8 cellular contexts compared by ENCODE assay signal in the genomic region with DNA sequence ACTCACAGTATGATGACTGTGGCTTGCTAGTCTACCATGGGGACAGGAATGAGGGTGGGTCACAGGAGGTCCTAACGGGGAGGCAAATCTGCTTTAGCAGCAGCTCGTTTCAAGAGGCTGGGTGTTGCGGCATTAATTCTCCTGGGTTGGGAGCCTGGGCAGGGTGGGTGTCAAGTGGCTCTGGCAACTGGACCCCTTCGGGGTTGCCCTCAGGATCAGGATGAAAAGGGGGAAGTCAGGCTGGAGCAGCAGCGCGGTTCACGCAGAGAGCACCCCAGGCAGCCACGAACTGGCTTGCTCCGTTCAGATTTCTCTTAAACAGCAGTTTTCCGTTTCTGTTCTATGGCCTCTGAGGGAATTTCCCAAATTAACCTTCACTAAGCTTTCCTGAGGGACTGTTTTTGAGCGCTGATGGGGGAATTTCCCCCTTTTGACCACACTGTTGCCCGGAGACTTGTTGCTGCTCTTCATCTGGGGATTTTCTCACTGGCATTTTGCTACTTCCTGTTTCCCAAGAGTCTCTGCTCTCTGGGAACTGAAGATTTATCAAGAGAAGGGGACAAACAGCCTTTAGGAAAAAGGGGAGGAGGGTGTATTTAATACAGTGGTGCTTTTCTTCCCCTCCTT. TPM values are rescaled to one million over a fixed set of nuclear protein-coding genes. Genes with fewer than 3 reads are reported as not detected.
A peak's percentile ranks its signal among the peaks of the same experiment; 100 is the strongest.
DNase-seq lines count a peak whose midpoint lies in the region; ATAC-seq and TF ChIP-seq lines count a peak whose summit lies in the region.

No MANE protein-coding gene starts in this region.

- H3K9me3 ChIP-seq in duodenal mucosa (ENCODE audit: control insufficient read depth in 1 of 2, low read length in 2 of 2), result no peaks in the 10 kb centered on the region
- no peaks in the 10 kb centered on the region for H3K9me3 ChIP-seq in subcutaneous abdominal adipose tissue (ENCODE audit: control insufficient read depth in 5 of 5, low read length in 5 of 5)

- ATAC-seq in GM19035 (IDR thresholded peaks at IDR 0.05; ENCODE audit: unreplicated experiment) (peak; percentile 56), HG03159 (IDR thresholded peaks at IDR 0.05; ENCODE audit: unreplicated experiment) (peak; percentile 59)

- no peaks in the 10 kb centered on the region for H3K27me3 Mint-ChIP-seq in mesothelial cell of epicardium (ENCODE audit: low read depth)

- peaks cover 57% of the 10 kb centered on the region for H3K4me1 Mint-ChIP-seq in mesothelial cell of epicardium

- no peaks in the 10 kb centered on the region for H3K36me3 Mint-ChIP-seq in mesothelial cell of epicardium

- H3K9me3 Mint-ChIP-seq in mesothelial cell of epicardium, result peaks cover 5% of the 10 kb centered on the region

- H3K4me3 Mint-ChIP-seq in mesothelial cell of epicardium, result peak overlapping the region; percentile 35

- no peaks in the 10 kb centered on the region for H3K27me3 ChIP-seq in duodenal mucosa (ENCODE audit: control insufficient read depth in 1 of 2, insufficient read depth in 2 of 2, low read length in 2 of 2)
- H3K27me3 ChIP-seq in subcutaneous abdominal adipose tissue (ENCODE audit: control insufficient read depth in 5 of 5, insufficient read depth in 4 of 5, low read length in 5 of 5), result no peaks in the 10 kb centered on the region

- H3K27ac ChIP-seq in VCaP (peak overlapping the region; percentile 83), duodenal mucosa (ENCODE audit: low read depth, low read length) (peak overlapping the region; percentile 69), subcutaneous abdominal adipose tissue (ENCODE audit: low read depth, low read length) (peak overlapping the region; percentile 91)

- peak overlapping the region; percentile 40 to 48 for H3K9ac ChIP-seq in duodenal mucosa (ENCODE audit: low read depth in 1 of 2, low read length in 2 of 2)
- H3K9ac ChIP-seq in subcutaneous abdominal adipose tissue (ENCODE audit: low read length in 5 of 5), result peak overlapping the region; percentile 49 to 81 (median 77)

- H3K4me1 ChIP-seq in duodenal mucosa (ENCODE audit: control insufficient read depth in 1 of 2, insufficient read depth in 2 of 2, low read length in 2 of 2) (peaks cover 31 to 42% of the 10 kb centered on the region in 2 donors), subcutaneous abdominal adipose tissue (ENCODE audit: control insufficient read depth in 5 of 5, insufficient read depth in 5 of 5, low read length in 5 of 5) (peaks cover 12 to 39% (median 32%) of the 10 kb centered on the region in 5 donors)

- TF ChIP-seq CTCF in VCaP (conservative IDR thresholded peaks at IDR 0.05) (no peak), mesothelial cell of epicardium (IDR thresholded peaks at IDR 0.05; ENCODE audit: unreplicated experiment) (no peak)

- H3K36me3 ChIP-seq in duodenal mucosa (ENCODE audit: control insufficient read depth in 1 of 2, insufficient read depth in 2 of 2, low read length in 2 of 2) (no peaks in the 10 kb centered on the region), subcutaneous abdominal adipose tissue (ENCODE audit: control insufficient read depth in 5 of 5, insufficient read depth in 5 of 5, low read length in 5 of 5) (no peaks in the 10 kb centered on the region)

- DNase-seq in AG08396 (ENCODE audit: low spot score) (peak; percentile 11), mesothelial cell of epicardium (ENCODE audit: low spot score in 2 of 2, unreplicated experiment in 2 of 2) (peak in 1 of 2 experiments; percentile 42), NCI-H2196 (lab: John Stamatoyannopoulos, UW; ENCODE audit: unreplicated experiment) (no peak)

- peak overlapping the region; percentile 97 for H3K27ac Mint-ChIP-seq in mesothelial cell of epicardium

- peak overlapping the region; percentile 26 to 46 for H3K4me3 ChIP-seq in duodenal mucosa (ENCODE audit: low read depth in 1 of 2, low read length in 2 of 2)
- peak overlapping the region; percentile 33 to 64 (median 53) for H3K4me3 ChIP-seq in subcutaneous abdominal adipose tissue (ENCODE audit: low read depth in 1 of 5, low read length in 5 of 5)

RNA-seq across cellular contexts. Expression of gene PELI1, which starts 59.9 kb away (rescaled TPM):
- 124 to 134 TPM (median 129 TPM) in 3 replicates for total RNA-seq in mesothelial cell of epicardium
